Comparison of ENCODE assay signal across 8 cellular contexts in genomic region chrX:100410083-100410590, GRCh38. TPM values are rescaled to one million over a fixed set of nuclear protein-coding genes. Genes with fewer than 3 reads are reported as not detected.
DNase-seq lines count a peak whose midpoint lies in the region; ATAC-seq and TF ChIP-seq lines count a peak whose summit lies in the region.

A gene with protein sequence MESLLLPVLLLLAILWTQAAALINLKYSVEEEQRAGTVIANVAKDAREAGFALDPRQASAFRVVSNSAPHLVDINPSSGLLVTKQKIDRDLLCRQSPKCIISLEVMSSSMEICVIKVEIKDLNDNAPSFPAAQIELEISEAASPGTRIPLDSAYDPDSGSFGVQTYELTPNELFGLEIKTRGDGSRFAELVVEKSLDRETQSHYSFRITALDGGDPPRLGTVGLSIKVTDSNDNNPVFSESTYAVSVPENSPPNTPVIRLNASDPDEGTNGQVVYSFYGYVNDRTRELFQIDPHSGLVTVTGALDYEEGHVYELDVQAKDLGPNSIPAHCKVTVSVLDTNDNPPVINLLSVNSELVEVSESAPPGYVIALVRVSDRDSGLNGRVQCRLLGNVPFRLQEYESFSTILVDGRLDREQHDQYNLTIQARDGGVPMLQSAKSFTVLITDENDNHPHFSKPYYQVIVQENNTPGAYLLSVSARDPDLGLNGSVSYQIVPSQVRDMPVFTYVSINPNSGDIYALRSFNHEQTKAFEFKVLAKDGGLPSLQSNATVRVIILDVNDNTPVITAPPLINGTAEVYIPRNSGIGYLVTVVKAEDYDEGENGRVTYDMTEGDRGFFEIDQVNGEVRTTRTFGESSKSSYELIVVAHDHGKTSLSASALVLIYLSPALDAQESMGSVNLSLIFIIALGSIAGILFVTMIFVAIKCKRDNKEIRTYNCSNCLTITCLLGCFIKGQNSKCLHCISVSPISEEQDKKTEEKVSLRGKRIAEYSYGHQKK (N-terminal part only) (minus strand): TSS chrX:100410273. CDS start chrX:100408597, 1,676 bp downstream.

- TF ChIP-seq CTCF in AG10803 (conservative IDR thresholded peaks at IDR 0.05; ENCODE audit: low read length) (no peak), H9 (conservative IDR thresholded peaks at IDR 0.05) (no peak), activated B cell treated with CpG ODN at 0.5 μM for 24 hours (IDR thresholded peaks at IDR 0.05) (no peak), mucosa of descending colon (IDR thresholded peaks at IDR 0.05) (no peak)

- no peak within 1 kb of the TSS for H2BK12ac ChIP-seq in H9 (ENCODE audit: insufficient read length, low read depth, low read length)

- H4K8ac ChIP-seq in H9 (replicated peaks; ENCODE audit: insufficient read length, low read depth, low read length): no peak within 1 kb of the TSS

- CTCF ChIA-PET in activated B cell treated with CpG ODN at 0.5 μM for 24 hours (lab: Charles Lee): no interaction called here

- H4K5ac ChIP-seq in H9 (ENCODE audit: insufficient read length, low read depth, low read length): no peak within 1 kb of the TSS

- peaks cover 94% of the 10 kb centered on the region for H3K27me3 Mint-ChIP-seq in H9 (ENCODE audit: low read depth)
- H3K27me3 Mint-ChIP-seq in activated B cell treated with CpG ODN at 0.5 μM for 24 hours: peaks cover 37% of the 10 kb centered on the region
- H3K27me3 Mint-ChIP-seq in stimulated activated naive CD8-positive, alpha-beta T cell treated with anti-CD3 and anti-CD28 coated beads, Interleukin-15, Interleukin-2, amounts not matched to agents 100 ng/mL and 50 ng/mL, for 24 hours: peaks cover 69% of the 10 kb centered on the region

- H3K9me3 Mint-ChIP-seq in H9: peaks cover 14 to 18% of the 10 kb centered on the region in 2 experiments
- H3K9me3 Mint-ChIP-seq in activated B cell treated with CpG ODN at 0.5 μM for 24 hours: no peaks in the 10 kb centered on the region
- no peaks in the 10 kb centered on the region for H3K9me3 Mint-ChIP-seq in stimulated activated naive CD8-positive, alpha-beta T cell treated with anti-CD3 and anti-CD28 coated beads, Interleukin-15, Interleukin-2, amounts not matched to agents 100 ng/mL and 50 ng/mL, for 24 hours

- no peak within 1 kb of the TSS for H3K9ac ChIP-seq in H9 (ENCODE audit: extremely low read depth, insufficient read length, low read length)

- no peak within 1 kb of the TSS for H2AK5ac ChIP-seq in H9 (ENCODE audit: insufficient read length, low read length)

- H3K9me3 ChIP-seq in H9 (ENCODE audit: control insufficient read depth, low read depth, low read length) (peaks cover 4% of the 10 kb centered on the region), mucosa of descending colon (no peaks in the 10 kb centered on the region)

- H2BK20ac ChIP-seq in H9 (ENCODE audit: low read depth, low read length, poor library complexity, severe bottlenecking): no peak within 1 kb of the TSS

- DNase-seq in AG10803 (ENCODE audit: low read depth) (peak; percentile 46), H9 (peak; percentile 86), activated B cell treated with CpG ODN at 0.5 μM for 24 hours (no peak), mucosa of descending colon (peak in 2 of 3 donors; percentile 47 to 65), A172 (ENCODE audit: low spot score) (no peak)

- no peak within 1 kb of the TSS for H3K56ac ChIP-seq in H9 (ENCODE audit: insufficient read length, low read depth, low read length)

- ATAC-seq in activated B cell treated with CpG ODN at 0.5 μM for 24 hours (ENCODE audit: low read depth): peak; percentile 62
- peak; percentile 79 for ATAC-seq in esophagus mucosa
- peak; percentile 89 for ATAC-seq in mucosa of descending colon
- no peak for ATAC-seq in HG03520 (IDR thresholded peaks at IDR 0.05; ENCODE audit: unreplicated experiment)

- peaks cover 18% of the 10 kb centered on the region for H3K23me2 ChIP-seq in H9 (ENCODE audit: insufficient read length, low read depth, low read length, poor library complexity, severe bottlenecking)

- H3K23ac ChIP-seq in H9 (ENCODE audit: insufficient read length, low read depth, low read length): no peak within 1 kb of the TSS

- POLR2A ChIA-PET in activated B cell treated with CpG ODN at 0.5 μM for 24 hours (lab: Charles Lee): no interaction called here

- no peak within 1 kb of the TSS for H3K4ac ChIP-seq in H9 (ENCODE audit: low read depth, low read length)

- no peaks in the 10 kb centered on the region for H3K36me3 ChIP-seq in mucosa of descending colon (ENCODE audit: low read depth)

- no peak within 1 kb of the TSS for H4K91ac ChIP-seq in H9 (ENCODE audit: insufficient read length, low read depth, low read length)

- peak within 1 kb of the TSS; percentile 48 for H3K4me3 ChIP-seq in AG10803 (ENCODE audit: low read length)
- H3K4me3 ChIP-seq in mucosa of descending colon: no peak within 1 kb of the TSS

- H3K14ac ChIP-seq in H9 (ENCODE audit: insufficient read depth, low read length): no peak within 1 kb of the TSS

- peaks cover 56% of the 10 kb centered on the region for H3K27me3 ChIP-seq in H9 (ENCODE audit: insufficient read depth, low read length)

- H3K4me2 ChIP-seq in H9 (ENCODE audit: insufficient read depth, insufficient read length, low read length): peak within 1 kb of the TSS; percentile 83

- H3K4me1 ChIP-seq in H9 (ENCODE audit: insufficient read depth, low read length) (no peaks in the 10 kb centered on the region), mucosa of descending colon (ENCODE audit: low read depth) (no peaks in the 10 kb centered on the region)

- H3K18ac ChIP-seq in H9 (ENCODE audit: insufficient read length, low read depth, low read length): no peak within 1 kb of the TSS

- no peak within 1 kb of the TSS for H3K27ac ChIP-seq in H9 (ENCODE audit: insufficient read length, low read depth, low read length)

- H2BK15ac ChIP-seq in H9 (ENCODE audit: low read depth, low read length): no peak within 1 kb of the TSS

- H3K4me3 Mint-ChIP-seq in H9 (peak within 1 kb of the TSS; percentile 67 to 92), activated B cell treated with CpG ODN at 0.5 μM for 24 hours (peak within 1 kb of the TSS; percentile 78)
- H3K4me3 Mint-ChIP-seq in stimulated activated naive CD8-positive, alpha-beta T cell treated with anti-CD3 and anti-CD28 coated beads, Interleukin-15, Interleukin-2, amounts not matched to agents 100 ng/mL and 50 ng/mL, for 24 hours: peak within 1 kb of the TSS; percentile 79

- H2BK5ac ChIP-seq in H9 (ENCODE audit: insufficient read length, low read length): no peak within 1 kb of the TSS

- no peaks in the 10 kb centered on the region for H4K20me1 ChIP-seq in H9 (ENCODE audit: control insufficient read depth, insufficient read depth, insufficient read length)

- WGBS in H9 (ENCODE audit: extremely low coverage, insufficient read length, low lambda C conversion rate): no CpG with 5 or more reads among the region's 49 CpGs

- H3T11ph ChIP-seq in H9 (ENCODE audit: low read length): no peak within 1 kb of the TSS

- H3K36me3 Mint-ChIP-seq in H9 (ENCODE audit: insufficient read depth in 1 of 3, low read depth in 3 of 3) (peaks cover 0 to 23% (median 11%) of the 10 kb centered on the region in 3 experiments; a peak in 6 of 7 replicates), activated B cell treated with CpG ODN at 0.5 μM for 24 hours (ENCODE audit: low read depth) (no peaks in the 10 kb centered on the region)
- H3K36me3 Mint-ChIP-seq in stimulated activated naive CD8-positive, alpha-beta T cell treated with anti-CD3 and anti-CD28 coated beads, Interleukin-15, Interleukin-2, amounts not matched to agents 100 ng/mL and 50 ng/mL, for 24 hours (ENCODE audit: low read depth): no peaks in the 10 kb centered on the region

- intact Hi-C loops in activated B cell treated with CpG ODN at 0.5 μM for 24 hours (cut with micrococcal nuclease) (no loop called here), mucosa of descending colon (cut with DNase I, micrococcal nuclease) (no loop called here)

- H3K27ac Mint-ChIP-seq in H9 (no peak within 1 kb of the TSS), activated B cell treated with CpG ODN at 0.5 μM for 24 hours (no peak within 1 kb of the TSS)
- H3K27ac Mint-ChIP-seq in stimulated activated naive CD8-positive, alpha-beta T cell treated with anti-CD3 and anti-CD28 coated beads, Interleukin-15, Interleukin-2, amounts not matched to agents 100 ng/mL and 50 ng/mL, for 24 hours: no peak within 1 kb of the TSS

- no peak within 1 kb of the TSS for H2BK120ac ChIP-seq in H9 (ENCODE audit: low read depth, low read length, poor library complexity, severe bottlenecking)

- H2AFZ ChIP-seq in H9 (ENCODE audit: low read length): no peak within 1 kb of the TSS

- no peaks in the 10 kb centered on the region for H3K79me1 ChIP-seq in H9 (ENCODE audit: insufficient read depth, low read depth, low read length, poor library complexity, severe bottlenecking)

- H3K4me1 Mint-ChIP-seq in H9 (peaks cover 29 to 42% of the 10 kb centered on the region in 2 experiments), activated B cell treated with CpG ODN at 0.5 μM for 24 hours (peaks cover 20% of the 10 kb centered on the region)
- peaks cover 4% of the 10 kb centered on the region for H3K4me1 Mint-ChIP-seq in stimulated activated naive CD8-positive, alpha-beta T cell treated with anti-CD3 and anti-CD28 coated beads, Interleukin-15, Interleukin-2, amounts not matched to agents 100 ng/mL and 50 ng/mL, for 24 hours (ENCODE audit: low read depth)

- no peaks in the 10 kb centered on the region for H3K79me2 ChIP-seq in H9 (ENCODE audit: insufficient read depth, low read length)

RNA-seq across cellular contexts. Expression of the gene that starts here (rescaled TPM):
- total RNA-seq in H9 (2021) (0.83 and 1.2 TPM in 2 replicates), activated B cell treated with CpG ODN at 0.5 μM for 24 hours (not detected in 2 replicates), esophagus mucosa (0.64 TPM), mucosa of descending colon (1 to 10 TPM; 1.0 to 2.0 (median 1.7) TPM)
- not detected in 2 replicates for total RNA-seq in A172 (2014; rRNA removed; shearing (Covaris generic))

Comparison
In these comparisons a context has a peak if more than half of its experiments do, and no peak if none do; other contexts are left out.
1. Peak in ATAC-seq in activated B cell treated with CpG ODN at 0.5 μM for 24 hours; RNA of the gene not detected or under 1 TPM.
2. Peak in ATAC-seq in esophagus mucosa; RNA of the gene not detected or under 1 TPM.
3. DNase-seq: peak in AG10803 (single experiment), H9 (single experiment) and mucosa of descending colon (2 of 3); none in activated B cell treated with CpG ODN at 0.5 μM for 24 hours (single experiment) and A172 (single experiment).
4. Peak in every context shown above with its lines, with median percentiles within 50 percentile points of each other: H3K4me3 Mint-ChIP-seq.